ENCODE assay signal across 8 cellular contexts in genomic region chr16:67965668-67966548, GRCh38. TPM values are rescaled to one million over a fixed set of nuclear protein-coding genes. Genes with fewer than 3 reads are reported as not detected.
DNase-seq lines count a peak whose midpoint lies in the region; ATAC-seq and TF ChIP-seq lines count a peak whose summit lies in the region.

No MANE protein-coding gene starts in this region.

- H3K4me3 ChIP-seq in WI38 (ENCODE audit: low read depth, low read length) (peak overlapping the region; percentile 99), cardiac muscle cell (no peak overlapping the region), skeletal muscle cell (ENCODE audit: low read depth, low read length) (peak overlapping the region; percentile 67)

- H3K36me3 ChIP-seq in cardiac muscle cell: peaks cover 6% of the 10 kb centered on the region

- peaks cover 7% of the 10 kb centered on the region for H3K4me1 ChIP-seq in cardiac muscle cell (ENCODE audit: low read depth)

- no peak for ATAC-seq in HG03045 (IDR thresholded peaks at IDR 0.05; ENCODE audit: unreplicated experiment)

- H3K9me3 ChIP-seq in cardiac muscle cell (ENCODE audit: low read depth): no peaks in the 10 kb centered on the region

- H3K27ac ChIP-seq in cardiac muscle cell: peak overlapping the region; percentile 59

- TF ChIP-seq CTCF in WI38 (IDR thresholded peaks at IDR 0.05; ENCODE audit: low read depth, low read length): no peak
- TF ChIP-seq CTCF in cardiac muscle cell (IDR thresholded peaks at IDR 0.05; ENCODE audit: low read depth, low read length): no peak

- no peaks in the 10 kb centered on the region for H3K27me3 ChIP-seq in cardiac muscle cell

- peak; percentile 73 for DNase-seq in ELF-1 (ENCODE audit: low read depth, low spot score)
- no peak for DNase-seq in cardiac muscle cell (ENCODE audit: low read depth in 1 of 2, low spot score in 1 of 2)
- DNase-seq in skeletal muscle cell (ENCODE audit: low read depth): no peak
- no peak for DNase-seq in NCI-H2107 treated with DMSO at 0.1 percent for 48 hours (lab: John Stamatoyannopoulos, UW; ENCODE audit: unreplicated experiment)
- DNase-seq in germinal center (ENCODE audit: low spot score): no peak
- DNase-seq in NCI-H2029 treated with DMSO at 0.1 percent for 48 hours (lab: John Stamatoyannopoulos, UW): no peak

RNA-seq across cellular contexts. Expression of gene SLC12A4, which starts 2.5 kb away (rescaled TPM):
- 35.0 and 49.2 TPM in 2 replicates for total RNA-seq in cardiac muscle cell
- 36.5 and 59.4 TPM in 2 replicates for polyA plus RNA-seq in cardiac muscle cell

RNA-seq across cellular contexts. Expression of gene DPEP3, which starts 14.4 kb away (rescaled TPM):
- total RNA-seq in cardiac muscle cell: 0.07 TPM in 1 of 2 replicates, not detected in the other
- polyA plus RNA-seq in cardiac muscle cell: 0.51 TPM in 1 of 2 replicates, not detected in the other

RNA-seq across cellular contexts. Expression of gene LCAT, which starts 22.0 kb away (rescaled TPM):
- total RNA-seq in cardiac muscle cell: 11.3 and 13.4 TPM in 2 replicates
- 13.8 and 18.4 TPM in 2 replicates for polyA plus RNA-seq in cardiac muscle cell

RNA-seq across cellular contexts. Expression of gene PSMB10, which starts 29.3 kb away (rescaled TPM):
- total RNA-seq in cardiac muscle cell: 26.7 and 35.1 TPM in 2 replicates
- polyA plus RNA-seq in cardiac muscle cell: 34.6 and 53.2 TPM in 2 replicates

RNA-seq across cellular contexts. Expression of gene DPEP2, which starts 33.4 kb away (rescaled TPM):
- total RNA-seq in cardiac muscle cell: not detected in 2 replicates
- 0.82 TPM in 1 of 2 replicates, not detected in the other for polyA plus RNA-seq in cardiac muscle cell
